In the genomic region with DNA sequence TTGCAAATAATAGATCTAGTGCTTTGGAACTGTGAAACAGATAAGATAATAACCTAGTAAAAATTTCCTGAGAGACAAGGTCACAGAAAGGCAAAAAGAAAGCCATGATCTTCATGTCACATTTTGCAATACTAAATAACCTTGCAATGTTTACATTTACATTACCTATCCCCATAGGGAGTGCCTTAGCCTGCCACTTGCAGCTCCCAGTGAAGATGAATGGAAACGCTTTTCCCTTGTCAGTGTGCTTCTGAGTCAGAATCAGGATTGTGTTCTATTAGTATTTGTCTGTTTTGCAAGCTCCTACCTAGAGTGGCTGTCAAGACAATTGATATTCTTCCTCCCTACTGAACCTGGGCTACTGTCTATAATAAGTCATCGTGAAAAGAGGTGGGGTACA, we compare ENCODE assay signal across 17 cellular contexts.
"Had no signal": no experiment of that assay in that cellular context is flagged by ENCODE, and none has a peak within 500 bp of the region (broad histone marks: within the 10 kb centered on the region; RNA-seq: fewer than 3 reads in every experiment).

No MANE protein-coding gene starts in this region.

- H3K27me3 ChIP-seq: dorsolateral prefrontal cortex, esophagus muscularis mucosa, suprapubic skin, upper lobe of left lung had no signal

- ATAC-seq: activated CD8-positive, alpha-beta T cell treated with anti-CD3 and anti-CD28 coated beads for 36 hours; activated T-cell treated with anti-CD3 and anti-CD28 coated beads, Interleukin-2, amount 50 U/mL, for 4 hours; naive thymus-derived CD8-positive, alpha-beta T cell; right cardiac atrium; WTC11 had no signal

- H3K4me3 ChIP-seq: dorsolateral prefrontal cortex, esophagus muscularis mucosa, left ventricle myocardium inferior, suprapubic skin, upper lobe of left lung had no signal

- H3K9me3 ChIP-seq: esophagus muscularis mucosa, left ventricle myocardium inferior, suprapubic skin, upper lobe of left lung had no signal

- H3K36me3 ChIP-seq: esophagus muscularis mucosa, left ventricle myocardium inferior, suprapubic skin, upper lobe of left lung had no signal

- H3K27ac ChIP-seq: dorsolateral prefrontal cortex, esophagus muscularis mucosa, left ventricle myocardium inferior, suprapubic skin, upper lobe of left lung had no signal

- DNase-seq: activated CD4-positive, alpha-beta T cell treated with anti-CD3 and anti-CD28 coated beads for 48 hours; activated CD8-positive, alpha-beta T cell treated with anti-CD3 and anti-CD28 coated beads for 36 hours; activated effector memory CD4-positive, alpha-beta T cell treated with Interleukin-2 at 50 U/mL for 16 hours; activated naive CD4-positive, alpha-beta T cell treated with anti-CD3 and anti-CD28 coated beads, Interleukin-2, amount 50 U/mL, for 16 hours; activated T-cell treated with anti-CD3 and anti-CD28 coated beads, Interleukin-2, amount 50 U/mL, for 4 hours; dorsolateral prefrontal cortex; hypothalamus; kidney; left ventricle myocardium inferior; naive thymus-derived CD8-positive, alpha-beta T cell; right cardiac atrium; small intestine; T-helper 2 cell; upper lobe of left lung had no signal

- H3K4me1 ChIP-seq: esophagus muscularis mucosa, left ventricle myocardium inferior, suprapubic skin, upper lobe of left lung had no signal
